Comparison of ENCODE assay signal across 25 cellular contexts in genomic region chr7:90900640-90901353, GRCh38.
DNase-seq lines count a peak whose midpoint lies in the region; ATAC-seq, FAIRE-seq and TF ChIP-seq lines count a peak whose summit lies in the region.
"Had no signal": no experiment of that assay in that cellular context is flagged by ENCODE, and none has a peak within 500 bp of the region (broad histone marks: within the 10 kb centered on the region; RNA-seq: fewer than 3 reads in every experiment).

No MANE protein-coding gene starts in this region.

- peak; percentile 40 for DNase-seq in HuH-7 (ENCODE audit: low spot score)
- DNase-seq in body of pancreas: peak in 3 of 4 donors; percentile 16 to 25 (median 21)
- peak; percentile 10 for DNase-seq in retinal pigment epithelial cell (ENCODE audit: low read depth)
- DNase-seq in SIG-M5 (lab: John Stamatoyannopoulos, UW): no peak
- no peak for DNase-seq in SJCRH30
- DNase-seq in GM10266 (ENCODE audit: extremely low spot score): no peak
- DNase-seq: activated CD4-positive, alpha-beta T cell treated with anti-CD3 and anti-CD28 coated beads, Interleukin-2, amount 50 U/mL, for 4 hours; activated gamma-delta T cell treated with Interleukin-2 at 50 U/mL for 16 hours; activated T-cell treated with anti-CD3 and anti-CD28 coated beads, Interleukin-2, amount 50 U/mL, for 48 hours; central memory CD4-positive, alpha-beta T cell; DMS153; hypothalamus; mesendoderm; naive B cell; NCI-H1048; RPMI8226; sigmoid colon; stimulated activated CD4-positive, alpha-beta T cell treated with anti-CD3 and anti-CD28 coated beads, Interleukin-4, amount 100 ng/mL, for 24 hours had no signal

- no peak overlapping the region for H3K4me3 ChIP-seq in body of pancreas
- H3K4me3 ChIP-seq in retinal pigment epithelial cell (ENCODE audit: low read length): no peak overlapping the region
- H3K4me3 ChIP-seq in SJCRH30: no peak overlapping the region
- H3K4me3 ChIP-seq: prostate gland, sigmoid colon, SK-N-MC, tibial nerve had no signal

- intact Hi-C loops in body of pancreas (cut with DNase I): no loop called here

- H3K27ac ChIP-seq in body of pancreas (peak overlapping the region in 3 of 4 donors; percentile 56 to 75 (median 69)), SJCRH30 (no peak overlapping the region)
- H3K27ac ChIP-seq: neutrophil, prostate gland, sigmoid colon, SK-N-MC, tibial nerve had no signal

- peak; percentile 96 for ATAC-seq in body of pancreas

- TF ChIP-seq CTCF in body of pancreas (IDR thresholded peaks at IDR 0.05): no peak
- TF ChIP-seq CTCF in retinal pigment epithelial cell (conservative IDR thresholded peaks at IDR 0.05; ENCODE audit: low read depth, low read length): no peak
- no peak for TF ChIP-seq CTCF in GM10266 (IDR thresholded peaks at IDR 0.05; ENCODE audit: control insufficient read depth, insufficient read depth, low read depth, missing control alignments)

- H3K4me1 ChIP-seq in body of pancreas (peaks cover 8% of the 10 kb centered on the region), SJCRH30 (no peaks in the 10 kb centered on the region)
- H3K4me1 ChIP-seq: prostate gland, tibial nerve had no signal

- H3K27me3 ChIP-seq in body of pancreas: no peaks in the 10 kb centered on the region
- no peaks in the 10 kb centered on the region for H3K27me3 ChIP-seq in SJCRH30
- H3K27me3 ChIP-seq: neutrophil, sigmoid colon, tibial nerve had no signal

- H3K9me3 ChIP-seq in body of pancreas: no peaks in the 10 kb centered on the region
- no peaks in the 10 kb centered on the region for H3K9me3 ChIP-seq in SJCRH30 (replicated peaks)
- H3K9me3 ChIP-seq: neutrophil, prostate gland, sigmoid colon, tibial nerve had no signal

- WGBS in body of pancreas, 2 donors: 49 to 52% methylated on average over 4 of the region's 4 CpGs

- no peaks in the 10 kb centered on the region for H3K36me3 ChIP-seq in body of pancreas (replicated peaks in 1 of 2; ENCODE audit: insufficient read depth in 1 of 2, low read depth in 2 of 2)
- H3K36me3 ChIP-seq in SJCRH30: peaks cover 24% of the 10 kb centered on the region
- H3K36me3 ChIP-seq: neutrophil, prostate gland, sigmoid colon, tibial nerve had no signal

- peak; percentile 97 for FAIRE-seq in islet of Langerhans (lab: Jason Lieb, UNC)
- FAIRE-seq: endometrium, G401.6 had no signal

- TF ChIP-seq POLR2A in body of pancreas (IDR thresholded peaks at IDR 0.05): peak in 1 of 3 donors; percentile 33

Comparison
In these comparisons a context has a peak if more than half of its experiments do, and no peak if none do; other contexts are left out.
1. DNase-seq: peak in HuH-7 (single experiment), body of pancreas (3 of 4) and retinal pigment epithelial cell (single experiment); none in SIG-M5 (single experiment), SJCRH30 (0 of 2) and GM10266 (single experiment).